8 cellular contexts compared by ENCODE assay signal in genomic region chr2:164015328-164016123, GRCh38.
A peak's percentile ranks its signal among the peaks of the same experiment; 100 is the strongest.
DNase-seq lines count a peak whose midpoint lies in the region; ATAC-seq, FAIRE-seq and TF ChIP-seq lines count a peak whose summit lies in the region.

No MANE protein-coding gene starts in this region.

- peak; percentile 100 for FAIRE-seq in RCC 7860 (lab: Jason Lieb, UNC)

- TF ChIP-seq CTCF in omental fat pad (IDR thresholded peaks at IDR 0.05) = no peak

- DNase-seq in RCC 7860 (ENCODE audit: low spot score) (peak; percentile 100), omental fat pad (ENCODE audit: low spot score) (no peak), ureter (ENCODE audit: low spot score) (no peak), GF-D8 (lab: John Stamatoyannopoulos, UW) (no peak), HCEC 1CT (no peak), NCI-H2107 (lab: John Stamatoyannopoulos, UW) (no peak)

- ATAC-seq in GM18858 (IDR thresholded peaks at IDR 0.05; ENCODE audit: unreplicated experiment) = peak; percentile 96
- peak; percentile 97 for ATAC-seq in HG02763 (IDR thresholded peaks at IDR 0.05; ENCODE audit: unreplicated experiment)
- peak; percentile 48 for ATAC-seq in omental fat pad (ENCODE audit: low FRiP score)
